In genomic region chr2:9142551-9143263, GRCh38 we compare ENCODE assay signal across 8 cellular contexts.
DNase-seq lines count a peak whose midpoint lies in the region; ATAC-seq and TF ChIP-seq lines count a peak whose summit lies in the region.

No MANE protein-coding gene starts in this region.

- intact Hi-C loops in heart left ventricle (cut with DNase I): loop anchor here (1.0 to 10.0 kb wide), 14 partner anchors 50 to 330 kb away; partner anchors contain the start of genes ASAP2 (in 3 of the 10), CPSF3 (in 3 of the 10), ITGB1BP1 (in 3 of the 10) and IAH1 (in 1 of the 10)

- no peak for TF ChIP-seq POLR2A in heart left ventricle (IDR thresholded peaks at IDR 0.05)

- peaks cover 21% of the 10 kb centered on the region for H3K27me3 Mint-ChIP-seq in activated naive CD8-positive, alpha-beta T cell treated with anti-CD3 and anti-CD28 coated beads, Interleukin-2, amount 50 U/mL, for 24 hours
- H3K27me3 Mint-ChIP-seq in type B pancreatic cell: peaks cover 3% of the 10 kb centered on the region

- no peaks in the 10 kb centered on the region for H3K36me3 ChIP-seq in heart left ventricle

- H3K27me3 ChIP-seq in heart left ventricle: peaks cover 0 to 4% (median 0%) of the 10 kb centered on the region in 9 donors

- peak overlapping the region in 10 of 12 donors; percentile 10 to 74 (median 64) for H3K27ac ChIP-seq in heart left ventricle

- peaks cover 0 to 17% (median 10%) of the 10 kb centered on the region in 12 donors for H3K4me1 ChIP-seq in heart left ventricle

- TF ChIP-seq CTCF in heart left ventricle (IDR thresholded peaks at IDR 0.05) (peak; percentile 97 to 100 (median 99)), type B pancreatic cell (conservative IDR thresholded peaks at IDR 0.05) (peak; percentile 99)

- DNase-seq in Daoy (ENCODE audit: low read depth) (peak; percentile 91), LoVo (ENCODE audit: low spot score) (peak; percentile 96), SW 1271 (lab: John Stamatoyannopoulos, UW) (peak; percentile 42 to 70), heart left ventricle (peak; percentile 85 to 94 (median 88)), pons (ENCODE audit: low spot score) (peak; percentile 58), type B pancreatic cell (ENCODE audit: extremely low spot score, unreplicated experiment) (peak; percentile 94)
- peak; percentile 90 for DNase-seq in activated naive CD8-positive, alpha-beta T cell treated with anti-CD3 and anti-CD28 coated beads, Interleukin-2, amount 50 U/mL, for 24 hours

- H3K4me3 Mint-ChIP-seq in activated naive CD8-positive, alpha-beta T cell treated with anti-CD3 and anti-CD28 coated beads, Interleukin-2, amount 50 U/mL, for 24 hours: no peak overlapping the region
- H3K4me3 Mint-ChIP-seq in type B pancreatic cell: peak overlapping the region; percentile 58

- H3K9me3 ChIP-seq in heart left ventricle: no peaks in the 10 kb centered on the region

- 7 to 20% (median 10%) methylated on average over 18 to 40 of the region's 40 CpGs for WGBS in heart left ventricle, 4 donors

- H3K4me1 Mint-ChIP-seq in activated naive CD8-positive, alpha-beta T cell treated with anti-CD3 and anti-CD28 coated beads, Interleukin-2, amount 50 U/mL, for 24 hours: no peaks in the 10 kb centered on the region
- H3K4me1 Mint-ChIP-seq in type B pancreatic cell (ENCODE audit: unreplicated experiment): peaks cover 34% of the 10 kb centered on the region

- ATAC-seq in GM21717 (IDR thresholded peaks at IDR 0.05; ENCODE audit: unreplicated experiment) (peak; percentile 87), heart left ventricle (peak; percentile 74 to 93 (median 90))
- peak; percentile 89 for ATAC-seq in activated naive CD8-positive, alpha-beta T cell treated with anti-CD3 and anti-CD28 coated beads, Interleukin-2, amount 50 U/mL, for 24 hours

- H3K36me3 Mint-ChIP-seq in activated naive CD8-positive, alpha-beta T cell treated with anti-CD3 and anti-CD28 coated beads, Interleukin-2, amount 50 U/mL, for 24 hours (ENCODE audit: low read depth): no peaks in the 10 kb centered on the region
- no peaks in the 10 kb centered on the region for H3K36me3 Mint-ChIP-seq in type B pancreatic cell

- H3K27ac Mint-ChIP-seq in activated naive CD8-positive, alpha-beta T cell treated with anti-CD3 and anti-CD28 coated beads, Interleukin-2, amount 50 U/mL, for 24 hours: no peak overlapping the region
- peak overlapping the region; percentile 86 for H3K27ac Mint-ChIP-seq in type B pancreatic cell

- peak overlapping the region in 10 of 12 donors; percentile 3 to 46 (median 30) for H3K4me3 ChIP-seq in heart left ventricle

- H3K9me3 Mint-ChIP-seq in activated naive CD8-positive, alpha-beta T cell treated with anti-CD3 and anti-CD28 coated beads, Interleukin-2, amount 50 U/mL, for 24 hours: no peaks in the 10 kb centered on the region
- H3K9me3 Mint-ChIP-seq in type B pancreatic cell: no peaks in the 10 kb centered on the region

Comparison
In these comparisons a context has a peak if more than half of its experiments do, and no peak if none do; other contexts are left out.
1. Peak in every context shown above with its lines: DNase-seq, ATAC-seq, H3K4me3 ChIP-seq and H3K27ac ChIP-seq.